1 cellular context compared by ENCODE assay signal in the genomic region with DNA sequence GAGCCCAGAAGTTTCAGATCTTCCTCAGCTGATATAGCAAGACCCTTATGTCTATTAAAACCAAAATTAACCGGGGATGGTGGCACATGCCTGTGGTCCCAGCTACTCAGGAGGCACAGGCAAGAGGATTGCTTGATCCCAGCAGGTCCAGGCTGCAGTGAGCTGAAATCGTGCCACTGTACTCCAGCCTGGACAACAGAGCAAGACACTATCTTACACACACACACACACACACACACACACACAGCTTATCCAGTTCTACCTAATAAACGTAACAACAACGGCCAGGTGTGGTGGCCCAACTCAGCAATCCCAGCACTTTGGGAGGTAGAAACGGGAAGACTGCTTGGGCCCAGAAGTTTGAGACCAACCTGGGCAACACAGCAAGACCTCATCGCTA.
TF ChIP-seq lines count a peak whose summit lies in the region.

No MANE protein-coding gene starts in this region.

TF ChIP-seq in HepG2, 621 proteins besides CTCF, POLR2A, EP300 and RAD21 (continued from another document):
- no peak for TF ChIP-seq RBM39 (IDR thresholded peaks at IDR 0.05; ENCODE audit: low read depth, low read length, poor library complexity, severe bottlenecking)
